Comparison of ENCODE assay signal across 8 cellular contexts in genomic region chr3:20511863-20512262, GRCh38.
DNase-seq lines count a peak whose midpoint lies in the region; ATAC-seq, FAIRE-seq and TF ChIP-seq lines count a peak whose summit lies in the region.

No MANE protein-coding gene starts in this region.

- H3K27me3 ChIP-seq in liver (ENCODE audit: control insufficient read depth in 4 of 4, insufficient read depth in 4 of 4, low read length in 3 of 4) (no peaks in the 10 kb centered on the region), suprapubic skin (no peaks in the 10 kb centered on the region)

- H3K36me3 ChIP-seq in liver (ENCODE audit: control insufficient read depth in 4 of 4, insufficient read depth in 3 of 4, low read depth in 1 of 4, low read length in 3 of 4), result no peaks in the 10 kb centered on the region
- H3K36me3 ChIP-seq in suprapubic skin, result no peaks in the 10 kb centered on the region

- TF ChIP-seq CTCF in D721Med (IDR thresholded peaks at IDR 0.05; ENCODE audit: insufficient read depth, missing control alignments), result peak; percentile 96
- TF ChIP-seq CTCF in liver (IDR thresholded peaks at IDR 0.05; ENCODE audit: low read depth, low read length, missing input control), result peak; percentile 59
- peak in 1 of 2 donors; percentile 3 for TF ChIP-seq CTCF in suprapubic skin (IDR thresholded peaks at IDR 0.05)

- H3K27ac ChIP-seq in liver (ENCODE audit: low read depth in 1 of 2, low read length in 2 of 2) (no peak overlapping the region), suprapubic skin (no peak overlapping the region)

- peak; percentile 81 for ATAC-seq in GM19324 (IDR thresholded peaks at IDR 0.05; ENCODE audit: low FRiP score, unreplicated experiment)
- peak; percentile 84 for ATAC-seq in HG03139 (IDR thresholded peaks at IDR 0.05; ENCODE audit: unreplicated experiment)

- 10% methylated on average over 2 of the region's 2 CpGs for WGBS in liver
- WGBS in suprapubic skin, result 11% methylated on average over 2 of the region's 2 CpGs

- H3K9me3 ChIP-seq in liver (ENCODE audit: control insufficient read depth in 4 of 4, low read length in 3 of 4) (no peaks in the 10 kb centered on the region), suprapubic skin (peaks cover 3% of the 10 kb centered on the region)

- FAIRE-seq in D721Med (lab: Jason Lieb, UNC), result peak; percentile 51

- DNase-seq in D721Med (ENCODE audit: insufficient read length, low spot score) (no peak), NCI-H345 treated with DMSO at 0.1 percent for 48 hours (lab: John Stamatoyannopoulos, UW; ENCODE audit: unreplicated experiment) (peak; percentile 6), cerebellar cortex (ENCODE audit: low spot score) (peak; percentile 81), mucosa of gallbladder (ENCODE audit: low spot score) (no peak), suprapubic skin (ENCODE audit: low spot score in 2 of 2) (no peak)

- no peak for TF ChIP-seq EP300 in suprapubic skin (IDR thresholded peaks at IDR 0.05)

- peak; percentile 92 to 94 for TF ChIP-seq RAD21 in liver (IDR thresholded peaks at IDR 0.05)

- H3K4me3 ChIP-seq in liver (ENCODE audit: low read depth in 1 of 3, low read length in 3 of 3) (no peak overlapping the region), suprapubic skin (no peak overlapping the region)

- no peak for TF ChIP-seq POLR2A in suprapubic skin (IDR thresholded peaks at IDR 0.05)

- H3K9ac ChIP-seq in liver (ENCODE audit: low read depth in 1 of 2, low read length in 2 of 2), result no peak overlapping the region

- H3K4me1 ChIP-seq in liver (ENCODE audit: control insufficient read depth in 4 of 4, insufficient read depth in 4 of 4, low read length in 3 of 4) (peaks cover 0 to 11% (median 6%) of the 10 kb centered on the region in 4 donors), suprapubic skin (no peaks in the 10 kb centered on the region)

TF ChIP-seq in liver, 16 proteins besides CTCF, POLR2A, EP300 and RAD21:
- TF ChIP-seq RXRA (IDR thresholded peaks at IDR 0.05), result peak; percentile 26 to 77
- no peak for TF ChIP-seq SP1 (IDR thresholded peaks at IDR 0.05)
- TF ChIP-seq NR2F2 (IDR thresholded peaks at IDR 0.05), result peak; percentile 80
- TF ChIP-seq HNF4A (conservative IDR thresholded peaks at IDR 0.05), result peak; percentile 69 to 94
- peak; percentile 52 for TF ChIP-seq HNF4G (IDR thresholded peaks at IDR 0.05)
- TF ChIP-seq FOXA2 (IDR thresholded peaks at IDR 0.05), result no peak
- TF ChIP-seq ATF3 (IDR thresholded peaks at IDR 0.05), result no peak

Comparison
In these comparisons a context has a peak if more than half of its experiments do, and no peak if none do; other contexts are left out.
1. DNase-seq: peak in NCI-H345 treated with DMSO at 0.1 percent for 48 hours (single experiment) and cerebellar cortex (single experiment); none in D721Med (single experiment), mucosa of gallbladder (single experiment) and suprapubic skin (0 of 2).